1 cellular context compared by ENCODE assay signal in the genomic region with DNA sequence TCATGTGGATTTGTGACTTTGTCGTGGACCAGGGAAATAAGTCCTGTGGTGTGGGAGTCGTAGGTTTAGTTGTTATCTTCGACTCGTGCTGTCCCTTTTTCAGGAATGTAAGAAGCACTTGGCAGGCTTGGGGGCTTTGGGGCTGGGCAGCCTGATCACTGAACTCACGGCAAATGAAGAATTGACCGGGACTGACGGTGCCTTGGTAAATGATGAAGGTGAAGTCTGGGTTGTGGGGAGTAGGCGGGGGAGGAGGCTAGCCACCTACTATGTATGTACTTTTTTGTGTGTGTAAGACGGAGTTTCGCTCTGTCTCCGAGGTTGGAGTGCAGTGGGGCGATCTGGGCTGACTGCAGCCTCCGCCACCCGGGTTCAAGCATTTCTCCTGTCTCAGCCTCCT.
TF ChIP-seq lines count a peak whose summit lies in the region.

No MANE protein-coding gene starts in this region.

TF ChIP-seq in IMR-90, 13 proteins besides CTCF, POLR2A, EP300 and RAD21 (continued from another document):
- TF ChIP-seq, protein P1, sequence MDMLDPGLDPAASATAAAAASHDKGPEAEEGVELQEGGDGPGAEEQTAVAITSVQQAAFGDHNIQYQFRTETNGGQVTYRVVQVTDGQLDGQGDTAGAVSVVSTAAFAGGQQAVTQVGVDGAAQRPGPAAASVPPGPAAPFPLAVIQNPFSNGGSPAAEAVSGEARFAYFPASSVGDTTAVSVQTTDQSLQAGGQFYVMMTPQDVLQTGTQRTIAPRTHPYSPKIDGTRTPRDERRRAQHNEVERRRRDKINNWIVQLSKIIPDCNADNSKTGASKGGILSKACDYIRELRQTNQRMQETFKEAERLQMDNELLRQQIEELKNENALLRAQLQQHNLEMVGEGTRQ (IDR thresholded peaks at IDR 0.05; ENCODE audit: low read depth, low read length), result no peak
- TF ChIP-seq MXI1 (IDR thresholded peaks at IDR 0.05; ENCODE audit: borderline replicate concordance, low read depth, low read length), result no peak
- no peak for TF ChIP-seq FOS (IDR thresholded peaks at IDR 0.05; ENCODE audit: low read depth, low read length)
- no peak for TF ChIP-seq SMC3 (IDR thresholded peaks at IDR 0.05; ENCODE audit: low read depth, low read length)
- TF ChIP-seq, protein P2, sequence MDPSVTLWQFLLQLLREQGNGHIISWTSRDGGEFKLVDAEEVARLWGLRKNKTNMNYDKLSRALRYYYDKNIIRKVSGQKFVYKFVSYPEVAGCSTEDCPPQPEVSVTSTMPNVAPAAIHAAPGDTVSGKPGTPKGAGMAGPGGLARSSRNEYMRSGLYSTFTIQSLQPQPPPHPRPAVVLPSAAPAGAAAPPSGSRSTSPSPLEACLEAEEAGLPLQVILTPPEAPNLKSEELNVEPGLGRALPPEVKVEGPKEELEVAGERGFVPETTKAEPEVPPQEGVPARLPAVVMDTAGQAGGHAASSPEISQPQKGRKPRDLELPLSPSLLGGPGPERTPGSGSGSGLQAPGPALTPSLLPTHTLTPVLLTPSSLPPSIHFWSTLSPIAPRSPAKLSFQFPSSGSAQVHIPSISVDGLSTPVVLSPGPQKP (IDR thresholded peaks at IDR 0.05; ENCODE audit: borderline replicate concordance, low read depth, low read length), result no peak
- no peak for TF ChIP-seq BHLHE40 (IDR thresholded peaks at IDR 0.05; ENCODE audit: low read depth, low read length)
- no peak for TF ChIP-seq MAFK (IDR thresholded peaks at IDR 0.05; ENCODE audit: low read depth, low read length)
- TF ChIP-seq CHD1 (IDR thresholded peaks at IDR 0.05; ENCODE audit: low read depth, low read length), result no peak
- no peak for TF ChIP-seq NFE2L2 (IDR thresholded peaks at IDR 0.05; ENCODE audit: low read depth, low read length)
- TF ChIP-seq RFX5 (IDR thresholded peaks at IDR 0.05; ENCODE audit: low read depth, low read length), result no peak
